In the genomic region with DNA sequence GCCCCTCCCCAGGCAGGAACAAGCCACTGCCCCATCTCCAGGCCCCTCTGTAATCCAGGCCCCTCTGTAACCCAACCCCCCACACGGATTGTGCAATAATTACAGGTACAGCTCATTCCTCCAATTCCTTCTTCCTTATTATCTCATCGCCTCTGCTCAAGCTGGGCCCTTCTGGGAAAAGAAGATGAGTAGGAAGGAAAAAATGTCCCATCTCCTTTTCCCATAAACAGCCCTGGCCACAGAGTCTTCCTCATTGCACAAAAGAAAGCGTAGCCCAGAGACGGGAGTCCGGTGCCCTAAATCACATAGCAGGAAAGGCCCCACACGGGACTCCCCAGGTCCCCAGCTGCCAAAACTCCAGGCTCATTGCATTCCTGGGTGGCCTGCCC, we compare ENCODE assay signal across 1 cellular context.
TF ChIP-seq lines count a peak whose summit lies in the region.

No MANE protein-coding gene starts in this region.

TF ChIP-seq in HEK293, 187 proteins besides CTCF, POLR2A, EP300 and RAD21 (continued from another document):
- TF ChIP-seq, protein P1, sequence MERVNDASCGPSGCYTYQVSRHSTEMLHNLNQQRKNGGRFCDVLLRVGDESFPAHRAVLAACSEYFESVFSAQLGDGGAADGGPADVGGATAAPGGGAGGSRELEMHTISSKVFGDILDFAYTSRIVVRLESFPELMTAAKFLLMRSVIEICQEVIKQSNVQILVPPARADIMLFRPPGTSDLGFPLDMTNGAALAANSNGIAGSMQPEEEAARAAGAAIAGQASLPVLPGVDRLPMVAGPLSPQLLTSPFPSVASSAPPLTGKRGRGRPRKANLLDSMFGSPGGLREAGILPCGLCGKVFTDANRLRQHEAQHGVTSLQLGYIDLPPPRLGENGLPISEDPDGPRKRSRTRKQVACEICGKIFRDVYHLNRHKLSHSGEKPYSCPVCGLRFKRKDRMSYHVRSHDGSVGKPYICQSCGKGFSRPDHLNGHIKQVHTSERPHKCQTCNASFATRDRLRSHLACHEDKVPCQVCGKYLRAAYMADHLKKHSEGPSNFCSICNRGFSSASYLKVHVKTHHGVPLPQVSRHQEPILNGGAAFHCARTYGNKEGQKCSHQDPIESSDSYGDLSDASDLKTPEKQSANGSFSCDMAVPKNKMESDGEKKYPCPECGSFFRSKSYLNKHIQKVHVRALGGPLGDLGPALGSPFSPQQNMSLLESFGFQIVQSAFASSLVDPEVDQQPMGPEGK (tag by site-specific recombination; IDR thresholded peaks at IDR 0.05), result 0 out of 2 replicates have a peak, but pooled peaks have one; percentile 31
- TF ChIP-seq ZNF629 (tag by site-specific recombination; IDR thresholded peaks at IDR 0.05) (0 out of 2 replicates have a peak, but pooled peaks have one; percentile 21), ZEB2 (tag by site-specific recombination; IDR thresholded peaks at IDR 0.05) (0 out of 2 replicates have a peak, but pooled peaks have one; percentile 22), ZFHX2 (tag by site-specific recombination; conservative IDR thresholded peaks at IDR 0.05) (no peak), GLIS1 (tag by site-specific recombination; IDR thresholded peaks at IDR 0.05) (0 out of 2 replicates have a peak, but pooled peaks have one; percentile 11), ZNF768 (tag by site-specific recombination; IDR thresholded peaks at IDR 0.05) (no peak), SP7 (tag by site-specific recombination; IDR thresholded peaks at IDR 0.05) (0 out of 2 replicates have a peak, but pooled peaks have one; percentile 32)
- TF ChIP-seq, protein P2, sequence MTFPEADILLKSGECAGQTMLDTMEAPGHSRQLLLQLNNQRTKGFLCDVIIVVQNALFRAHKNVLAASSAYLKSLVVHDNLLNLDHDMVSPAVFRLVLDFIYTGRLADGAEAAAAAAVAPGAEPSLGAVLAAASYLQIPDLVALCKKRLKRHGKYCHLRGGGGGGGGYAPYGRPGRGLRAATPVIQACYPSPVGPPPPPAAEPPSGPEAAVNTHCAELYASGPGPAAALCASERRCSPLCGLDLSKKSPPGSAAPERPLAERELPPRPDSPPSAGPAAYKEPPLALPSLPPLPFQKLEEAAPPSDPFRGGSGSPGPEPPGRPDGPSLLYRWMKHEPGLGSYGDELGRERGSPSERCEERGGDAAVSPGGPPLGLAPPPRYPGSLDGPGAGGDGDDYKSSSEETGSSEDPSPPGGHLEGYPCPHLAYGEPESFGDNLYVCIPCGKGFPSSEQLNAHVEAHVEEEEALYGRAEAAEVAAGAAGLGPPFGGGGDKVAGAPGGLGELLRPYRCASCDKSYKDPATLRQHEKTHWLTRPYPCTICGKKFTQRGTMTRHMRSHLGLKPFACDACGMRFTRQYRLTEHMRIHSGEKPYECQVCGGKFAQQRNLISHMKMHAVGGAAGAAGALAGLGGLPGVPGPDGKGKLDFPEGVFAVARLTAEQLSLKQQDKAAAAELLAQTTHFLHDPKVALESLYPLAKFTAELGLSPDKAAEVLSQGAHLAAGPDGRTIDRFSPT (tag by site-specific recombination; IDR thresholded peaks at IDR 0.05), result no peak
TF ChIP-seq in HEK293: peak in this region for 5.
